Comparison of ENCODE assay signal across 1 cellular context in the genomic region with DNA sequence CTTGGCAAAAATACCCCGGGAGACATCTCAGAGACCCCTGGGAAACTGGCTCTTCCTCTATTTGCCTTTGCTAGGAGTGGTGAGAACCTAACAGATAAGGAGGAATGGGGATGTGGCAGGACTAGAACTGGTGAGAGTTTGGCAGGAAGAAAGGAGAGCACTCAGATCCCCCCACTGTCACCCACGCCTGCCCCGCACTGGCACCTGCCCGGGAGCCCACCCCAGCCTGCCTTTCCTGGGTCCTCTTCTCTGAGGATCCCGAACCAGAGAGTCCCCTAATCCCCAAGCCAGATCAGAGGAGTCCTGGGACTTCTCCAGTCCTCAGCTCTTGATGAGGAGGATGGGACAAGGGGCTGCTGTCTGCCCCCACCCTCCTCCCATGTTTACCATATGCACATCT.
TF ChIP-seq lines count a peak whose summit lies in the region.

No MANE protein-coding gene starts in this region.

TF ChIP-seq in H1, 55 proteins besides CTCF, POLR2A, EP300 and RAD21:
- no peak for TF ChIP-seq TAF7 (optimal IDR thresholded peaks at IDR 0.05; ENCODE audit: borderline replicate concordance, low read depth, low read length)
- TF ChIP-seq SP2 (IDR thresholded peaks at IDR 0.05; ENCODE audit: low read length): no peak
- no peak for TF ChIP-seq JUND (IDR thresholded peaks at IDR 0.05; ENCODE audit: low read length)
- TF ChIP-seq SRF (IDR thresholded peaks at IDR 0.05; ENCODE audit: low read depth, low read length): no peak
- no peak for TF ChIP-seq RNF2 (IDR thresholded peaks at IDR 0.05; ENCODE audit: borderline replicate concordance, low read depth, low read length, missing control alignments, poor library complexity, severe bottlenecking)
- TF ChIP-seq ASH2L (IDR thresholded peaks at IDR 0.05; ENCODE audit: low read length): no peak
